18 cellular contexts compared by ENCODE assay signal in genomic region chr19:3123088-3123721, GRCh38. TPM values are rescaled to one million over a fixed set of nuclear protein-coding genes. Genes with fewer than 3 reads are reported as not detected.
DNase-seq lines count a peak whose midpoint lies in the region; ATAC-seq and TF ChIP-seq lines count a peak whose summit lies in the region.
"Had no signal": no experiment of that assay in that cellular context is flagged by ENCODE, and none has a peak within 500 bp of the region (broad histone marks: within the 10 kb centered on the region; RNA-seq: fewer than 3 reads in every experiment).

No MANE protein-coding gene starts in this region.

- H3K4me3 Mint-ChIP-seq in type B pancreatic cell, result no peak overlapping the region
- H3K4me3 Mint-ChIP-seq: CD14-positive monocyte, GM23338 had no signal

- dilution Hi-C loops in mammary epithelial cell (cut with HindIII; ENCODE audit: low sequenced_read_pairs), result loop anchor here (5.0 to 10.0 kb wide), 2 partner anchors 41 to 52 kb away; partner anchors contain the start of gene S1PR4

- intact Hi-C loops in Right ventricle myocardium inferior (cut with DNase I), result no loop called here
- intact Hi-C loops in left ventricle myocardium inferior (cut with micrococcal nuclease), result no loop called here
- intact Hi-C loops in mammary epithelial cell (cut with micrococcal nuclease), result no loop called here

- H3K9me3 Mint-ChIP-seq in type B pancreatic cell, result no peaks in the 10 kb centered on the region
- H3K9me3 Mint-ChIP-seq: CD14-positive monocyte, GM23338 had no signal

- peaks cover 6% of the 10 kb centered on the region for H3K79me2 ChIP-seq in mammary epithelial cell (ENCODE audit: insufficient read depth, low read length)

- H3K27ac ChIP-seq in left ventricle myocardium inferior (replicated peaks) (no peak overlapping the region), mammary epithelial cell (ENCODE audit: insufficient read depth, low read depth, low read length) (no peak overlapping the region), liver (ENCODE audit: low read depth in 1 of 2, low read length in 2 of 2) (peak overlapping the region; percentile 78 to 93)
- H3K27ac ChIP-seq: KMS-11 had no signal

- no peaks in the 10 kb centered on the region for H3K27me3 Mint-ChIP-seq in type B pancreatic cell

- no peak overlapping the region for H3K9ac ChIP-seq in mammary epithelial cell (ENCODE audit: insufficient read depth, low read length)
- peak overlapping the region; percentile 45 to 82 for H3K9ac ChIP-seq in liver (ENCODE audit: low read depth in 1 of 2, low read length in 2 of 2)
- H3K9ac ChIP-seq: KMS-11 had no signal

- H3K9me3 ChIP-seq in left ventricle myocardium inferior (replicated peaks) (no peaks in the 10 kb centered on the region), mammary epithelial cell (replicated peaks; ENCODE audit: insufficient read depth, low read length) (no peaks in the 10 kb centered on the region), liver (ENCODE audit: control insufficient read depth in 4 of 4, low read length in 3 of 4) (no peaks in the 10 kb centered on the region)

- CTCF ChIA-PET in mammary epithelial cell (lab: Charles Lee; ENCODE audit: low non-redundant PET), result no interaction called here

- no peaks in the 10 kb centered on the region for H3K36me3 Mint-ChIP-seq in type B pancreatic cell

- BruUV-seq in mammary epithelial cell (replicated peaks; lab: Mats Ljungman, UMichigan), result TSS peak; percentile 39

- H4K20me1 ChIP-seq in mammary epithelial cell (ENCODE audit: insufficient read depth, low read length), result no peaks in the 10 kb centered on the region

- H3K4me2 ChIP-seq in mammary epithelial cell (ENCODE audit: insufficient read depth, low read depth, low read length), result no peak overlapping the region
- H3K4me2 ChIP-seq: GM23338, KMS-11 had no signal

- TF ChIP-seq RAD21 in liver (IDR thresholded peaks at IDR 0.05), result no peak

- H3K27ac Mint-ChIP-seq in type B pancreatic cell, result no peak overlapping the region
- H3K27ac Mint-ChIP-seq: GM23338 had no signal

- H3K36me3 ChIP-seq in left ventricle myocardium inferior (peaks cover 44% of the 10 kb centered on the region), mammary epithelial cell (ENCODE audit: insufficient read depth, low read length) (peaks cover 4% of the 10 kb centered on the region), liver (ENCODE audit: control insufficient read depth in 4 of 4, insufficient read depth in 3 of 4, low read depth in 1 of 4, low read length in 3 of 4) (peaks cover 0 to 9% (median 2%) of the 10 kb centered on the region in 4 donors)

- no peaks in the 10 kb centered on the region for H3K4me1 ChIP-seq in left ventricle myocardium inferior
- H3K4me1 ChIP-seq in mammary epithelial cell (ENCODE audit: insufficient read depth, low read length), result no peaks in the 10 kb centered on the region
- peaks cover 3 to 18% (median 11%) of the 10 kb centered on the region in 4 donors for H3K4me1 ChIP-seq in liver (ENCODE audit: control insufficient read depth in 4 of 4, insufficient read depth in 4 of 4, low read length in 3 of 4)

- H3K4me1 Mint-ChIP-seq in type B pancreatic cell (ENCODE audit: unreplicated experiment), result peaks cover 3% of the 10 kb centered on the region
- H3K4me1 Mint-ChIP-seq: GM23338 had no signal

- no peak for TF ChIP-seq CTCF in left ventricle myocardium inferior (IDR thresholded peaks at IDR 0.05; ENCODE audit: borderline replicate concordance)
- no peak for TF ChIP-seq CTCF in mammary epithelial cell (conservative IDR thresholded peaks at IDR 0.05 in 1 of 2, IDR thresholded peaks at IDR 0.05 in 1 of 2; ENCODE audit: extremely low read depth in 1 of 2, insufficient read depth in 1 of 2, low read depth in 1 of 2, low read length in 2 of 2)
- TF ChIP-seq CTCF in liver (IDR thresholded peaks at IDR 0.05; ENCODE audit: low read depth, low read length, missing input control), result no peak
- TF ChIP-seq CTCF in type B pancreatic cell (conservative IDR thresholded peaks at IDR 0.05), result no peak

- no peak overlapping the region for H3K4me3 ChIP-seq in left ventricle myocardium inferior
- no peak overlapping the region for H3K4me3 ChIP-seq in mammary epithelial cell (replicated peaks in 1 of 3; ENCODE audit: insufficient read depth in 1 of 3, low read depth in 2 of 3, low read length in 3 of 3)
- H3K4me3 ChIP-seq in liver (ENCODE audit: low read depth in 1 of 3, low read length in 3 of 3), result peak overlapping the region in 2 of 3 donors; percentile 28 to 49
- H3K4me3 ChIP-seq: GM23338 had no signal

- no peak for ATAC-seq in Right ventricle myocardium inferior
- ATAC-seq: GM23338, Panc1 had no signal

- no peak overlapping the region for H2AFZ ChIP-seq in mammary epithelial cell (ENCODE audit: low read depth, low read length)
- H2AFZ ChIP-seq: GM23338 had no signal

- DNase-seq in Right ventricle myocardium inferior (ENCODE audit: missing footprints) (peak; percentile 59), left ventricle myocardium inferior (no peak), mammary epithelial cell (no peak), type B pancreatic cell (ENCODE audit: extremely low spot score, unreplicated experiment) (peak; percentile 70), NK-92 (lab: John Stamatoyannopoulos, UW; ENCODE audit: unreplicated experiment) (no peak), DMS153 (lab: John Stamatoyannopoulos, UW) (no peak), NCI-H2171 (lab: John Stamatoyannopoulos, UW) (no peak)
- DNase-seq: 8988T, COR-L47, NCI-H187 treated with DMSO at 0.1 percent for 48 hours, NCI-H774, SHP77 treated with DMSO at 0.1 percent for 48 hours had no signal

- 94% methylated on average over 16 of the region's 29 CpGs for WGBS in mammary epithelial cell (ENCODE audit: low coverage, missing lambda C conversion rate)
- WGBS in liver, result 56% methylated on average over 29 of the region's 29 CpGs

- H3K27me3 ChIP-seq in left ventricle myocardium inferior (ENCODE audit: low read depth), result no peaks in the 10 kb centered on the region
- H3K27me3 ChIP-seq in mammary epithelial cell (ENCODE audit: insufficient read depth, low read length), result no peaks in the 10 kb centered on the region
- H3K27me3 ChIP-seq in liver (ENCODE audit: control insufficient read depth in 4 of 4, insufficient read depth in 4 of 4, low read length in 3 of 4), result no peaks in the 10 kb centered on the region

- in situ Hi-C loops in mammary epithelial cell (cut with MboI; ENCODE audit: low sequenced_read_pairs in 2 of 2), result no loop called here

TF ChIP-seq in liver, 16 proteins besides CTCF, POLR2A, EP300 and RAD21 (continues in another document):
- TF ChIP-seq HNF4A (conservative IDR thresholded peaks at IDR 0.05) (peak; percentile 16 to 40), RXRA (IDR thresholded peaks at IDR 0.05) (peak; percentile 35 to 58), MAX (IDR thresholded peaks at IDR 0.05) (no peak), FOXA1 (IDR thresholded peaks at IDR 0.05) (no peak), FOXA2 (IDR thresholded peaks at IDR 0.05) (no peak), REST (IDR thresholded peaks at IDR 0.05) (no peak)
- TF ChIP-seq, protein P1, sequence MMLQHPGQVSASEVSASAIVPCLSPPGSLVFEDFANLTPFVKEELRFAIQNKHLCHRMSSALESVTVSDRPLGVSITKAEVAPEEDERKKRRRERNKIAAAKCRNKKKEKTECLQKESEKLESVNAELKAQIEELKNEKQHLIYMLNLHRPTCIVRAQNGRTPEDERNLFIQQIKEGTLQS (IDR thresholded peaks at IDR 0.05), result no peak

RNA-seq across cellular contexts. Expression of gene GNA15, which starts 12.6 kb away (rescaled TPM):
- total RNA-seq in Right ventricle myocardium inferior, result 2.9 TPM
- total RNA-seq in left ventricle myocardium inferior, result 1.2 TPM
- total RNA-seq in mammary epithelial cell, result 100 to 1,000 TPM in 1 of 2 donors, 10 to 100 TPM in 1; 28.7 to 110 TPM
- polyA plus RNA-seq in mammary epithelial cell, result 57.1 TPM
- 43.7 TPM for polyA minus RNA-seq in mammary epithelial cell
- total RNA-seq in liver, result 10 to 100 TPM in 1 of 2 donors, 1 to 10 TPM in 1; 1.6 to 10.4 TPM
- polyA plus RNA-seq in liver, result 1 to 10 TPM in 1 of 2 donors, under 1 TPM in 1; 0.11 to 1.2 TPM
- 1.6 and 3.9 TPM in 2 replicates for total RNA-seq in type B pancreatic cell (ENCODE audit: low replicate concordance)

RNA-seq across cellular contexts. Expression of gene GNA11, which starts 29.0 kb away (rescaled TPM):
- total RNA-seq in Right ventricle myocardium inferior (64.7 TPM), left ventricle myocardium inferior (58.1 TPM), mammary epithelial cell (10 to 100 TPM; 68.1 to 91.4 TPM), liver (10 to 100 TPM; 16.9 to 19.6 TPM), type B pancreatic cell (ENCODE audit: low replicate concordance) (46.9 and 62.0 TPM in 2 replicates)
- polyA plus RNA-seq in mammary epithelial cell (67.4 TPM), liver (10 to 100 TPM; 12.5 to 20.2 TPM)
- 86.9 TPM for polyA minus RNA-seq in mammary epithelial cell

RNA-seq across cellular contexts. Expression of gene S1PR4, which starts 55.4 kb away (rescaled TPM):
- total RNA-seq in Right ventricle myocardium inferior, result 1.2 TPM
- total RNA-seq in left ventricle myocardium inferior, result 0.60 TPM
- total RNA-seq in mammary epithelial cell, result under 1 TPM; 0.67 to 0.94 TPM
- 0.10 TPM for polyA plus RNA-seq in mammary epithelial cell
- polyA minus RNA-seq in mammary epithelial cell, result not detected
- total RNA-seq in liver, result 10 to 100 TPM in 1 of 2 donors, 1 to 10 TPM in 1; 3.1 to 11.0 TPM
- polyA plus RNA-seq in liver, result 1 to 10 TPM in 1 of 2 donors, under 1 TPM in 1; 0.93 to 1.2 TPM
- total RNA-seq in type B pancreatic cell (ENCODE audit: low replicate concordance), result not detected in 2 replicates
- total RNA-seq: G401 had no signal
- polyA plus RNA-seq: GM23338 had no signal

Comparison
In these comparisons a context has a peak if more than half of its experiments do, and no peak if none do; other contexts are left out.
1. DNase-seq: peak in Right ventricle myocardium inferior (single experiment) and type B pancreatic cell (single experiment); none in left ventricle myocardium inferior (single experiment), mammary epithelial cell (single experiment), NK-92 (single experiment), DMS153 (single experiment) and NCI-H2171 (single experiment).
2. H3K27ac ChIP-seq: peak in liver (2 of 2); none in left ventricle myocardium inferior (single experiment) and mammary epithelial cell (single experiment).
3. H3K4me3 ChIP-seq: peak in liver (2 of 3); none in left ventricle myocardium inferior (single experiment) and mammary epithelial cell (0 of 3).